4 cellular contexts compared by ENCODE assay signal in genomic region chr2:36180293-36180692, GRCh38.
DNase-seq lines count a peak whose midpoint lies in the region; ATAC-seq, FAIRE-seq and TF ChIP-seq lines count a peak whose summit lies in the region.
"Not testable (repeated sequence)": the region's sequence is repeated elsewhere in the genome, so short reads cannot be mapped to it uniquely, and the experiment has no call there.

No MANE protein-coding gene starts in this region.

- H3K4me1 Mint-ChIP-seq in glutamatergic neuron (ENCODE audit: low read depth, unreplicated experiment) = not testable (repeated sequence)

- not testable (repeated sequence) for H3K4me3 Mint-ChIP-seq in glutamatergic neuron (ENCODE audit: unreplicated experiment)

- TF ChIP-seq CTCF in glutamatergic neuron (IDR thresholded peaks at IDR 0.05; ENCODE audit: partially characterized antibody, unreplicated experiment); kidney (IDR thresholded peaks at IDR 0.05; ENCODE audit: borderline replicate concordance, extremely low read depth, insufficient read depth); upper lobe of right lung (IDR thresholded peaks at IDR 0.05): not testable (repeated sequence)

- intact Hi-C loops in kidney (cut with DNase I); upper lobe of right lung (cut with DNase I): not testable (repeated sequence)

- peak; percentile 13 for DNase-seq in activated gamma-delta T cell (lab: John Stamatoyannopoulos, UW)
- DNase-seq in glutamatergic neuron = peak; percentile 24
- peak; percentile 55 for DNase-seq in kidney
- DNase-seq in upper lobe of right lung = peak; percentile 64

- H3K9ac ChIP-seq in kidney (ENCODE audit: low read length in 2 of 2) = not testable (repeated sequence)

- not testable (repeated sequence) for H3K9me3 ChIP-seq in kidney (ENCODE audit: control insufficient read depth in 1 of 2, low read length in 2 of 2); upper lobe of right lung

- H3K36me3 ChIP-seq in kidney (ENCODE audit: control insufficient read depth in 1 of 2, insufficient read depth in 2 of 2, low read length in 2 of 2); upper lobe of right lung: not testable (repeated sequence)

- H3K36me3 Mint-ChIP-seq in glutamatergic neuron (ENCODE audit: unreplicated experiment) = not testable (repeated sequence)

- not testable (repeated sequence) for FAIRE-seq in kidney (lab: Jason Lieb, UNC)

- not testable (repeated sequence) for H3K27ac ChIP-seq in kidney (ENCODE audit: low read depth in 2 of 2, low read length in 2 of 2); upper lobe of right lung

- H3K27ac Mint-ChIP-seq in glutamatergic neuron (ENCODE audit: unreplicated experiment) = not testable (repeated sequence)

- H3K4me1 ChIP-seq in kidney (ENCODE audit: control insufficient read depth in 1 of 2, insufficient read depth in 1 of 2, low read depth in 1 of 2, low read length in 2 of 2); upper lobe of right lung: not testable (repeated sequence)

- H3K9me3 Mint-ChIP-seq in glutamatergic neuron (ENCODE audit: unreplicated experiment) = not testable (repeated sequence)

- not testable (repeated sequence) for H3K27me3 ChIP-seq in upper lobe of right lung

- not testable (repeated sequence) for ATAC-seq in upper lobe of right lung

- not testable (repeated sequence) for H3K4me3 ChIP-seq in kidney (ENCODE audit: low read length in 2 of 2); upper lobe of right lung

- H3K27me3 Mint-ChIP-seq in glutamatergic neuron (ENCODE audit: unreplicated experiment) = not testable (repeated sequence)

Comparison
In these comparisons a context has a peak if more than half of its experiments do, and no peak if none do; other contexts are left out.
1. DNase-seq: peak in every context shown above with its lines; median percentile 64 in upper lobe of right lung; 55 in kidney; 24 in glutamatergic neuron; 13 in activated gamma-delta T cell.